ENCODE assay signal across 9 cellular contexts in genomic region chr1:202643397-202644218, GRCh38.
DNase-seq lines count a peak whose midpoint lies in the region; ATAC-seq, FAIRE-seq and TF ChIP-seq lines count a peak whose summit lies in the region.
"Had no signal": no experiment of that assay in that cellular context is flagged by ENCODE, and none has a peak within 500 bp of the region (broad histone marks: within the 10 kb centered on the region; RNA-seq: fewer than 3 reads in every experiment).

No MANE protein-coding gene starts in this region.

- POLR2A ChIA-PET in H1 (lab: Charles Lee; ENCODE audit: partially characterized antibody) = interaction anchor here (0.7 to 1.3 kb wide), 4 partner anchors 49 to 279 kb away, joined by 3 read pairs; no protein-coding TSS in a partner anchor

- CTCF ChIA-PET in Calu3 (lab: Charles Lee) (interaction anchor here (0.8 to 1.2 kb wide), 2 partner anchors 14 to 16 kb away, joined by 3 read pairs; no protein-coding TSS in a partner anchor), H1 (lab: Charles Lee; ENCODE audit: partially characterized antibody) (interaction anchor here (0.6 to 11.9 kb wide), 6 partner anchors 11 to 525 kb away, joined by 3 to 122 read pairs (median 4); no protein-coding TSS in a partner anchor)

- H3K9me3 ChIP-seq in H1 (ENCODE audit: insufficient read depth in 2 of 2, low read depth in 1 of 2, low read length in 1 of 2) (no peaks in the 10 kb centered on the region), osteoblast (ENCODE audit: low read depth, low read length) (no peaks in the 10 kb centered on the region)
- H3K9me3 ChIP-seq: neutrophil had no signal

- BruUV-seq in Calu3 (replicated peaks; lab: Mats Ljungman, UMichigan) = no TSS peak

- H3K27me3 Mint-ChIP-seq in Calu3 (ENCODE audit: unreplicated experiment) = peaks cover 98% of the 10 kb centered on the region

- H3K23me2 ChIP-seq in H1 (ENCODE audit: low read depth, low read length) = peaks cover 19% of the 10 kb centered on the region

- H2BK120ac ChIP-seq in H1 (replicated peaks; ENCODE audit: low read depth, low read length) = no peak overlapping the region

- H3K4me1 Mint-ChIP-seq in Calu3 (ENCODE audit: low read depth, unreplicated experiment) = peaks cover 14% of the 10 kb centered on the region

- H4K20me1 ChIP-seq in H1 (replicated peaks in 1 of 2; ENCODE audit: control insufficient read depth in 1 of 2, insufficient read depth in 2 of 2, low read length in 2 of 2) (peaks cover 0 to 3% of the 10 kb centered on the region in 2 experiments), osteoblast (ENCODE audit: insufficient read depth, low read length) (no peaks in the 10 kb centered on the region)

- no peak for TF ChIP-seq CTCF in Calu3 (IDR thresholded peaks at IDR 0.05; ENCODE audit: unreplicated experiment)
- no peak for TF ChIP-seq CTCF in H1 (IDR thresholded peaks at IDR 0.05; ENCODE audit: control extremely low read depth in 1 of 3, insufficient read depth in 1 of 3, low read depth in 1 of 3, low read length in 3 of 3)
- TF ChIP-seq CTCF in osteoblast (IDR thresholded peaks at IDR 0.05; ENCODE audit: extremely low read depth, low read depth, low read length) = no peak

- H4K5ac ChIP-seq in H1 (ENCODE audit: insufficient read length, low read depth, low read length) = no peak overlapping the region

- no peaks in the 10 kb centered on the region for H3K79me1 ChIP-seq in H1 (ENCODE audit: low read depth, low read length)

- H2BK12ac ChIP-seq in H1 (ENCODE audit: low read depth, low read length) = 0 out of 2 replicates have a peak overlapping the region, but pooled peaks have one; percentile 50

- no peak overlapping the region; a peak in 1 of 7 replicates for H3K9ac ChIP-seq in H1 (replicated peaks in 1 of 4; ENCODE audit: extremely low read depth in 1 of 4, low read depth in 3 of 4, low read length in 3 of 4)

- H3K56ac ChIP-seq in H1 (replicated peaks; ENCODE audit: insufficient read length, low read depth, low read length) = no peak overlapping the region

- no peaks in the 10 kb centered on the region for H3K36me3 Mint-ChIP-seq in Calu3 (ENCODE audit: insufficient read depth, unreplicated experiment)

- no peak overlapping the region for H2AK5ac ChIP-seq in H1 (ENCODE audit: low read depth, low read length)

- H3K36me3 ChIP-seq in H1 (ENCODE audit: control insufficient read depth in 2 of 4, insufficient read depth in 4 of 4, low read length in 3 of 4) (no peaks in the 10 kb centered on the region), osteoblast (ENCODE audit: insufficient read depth, low read length) (no peaks in the 10 kb centered on the region)
- H3K36me3 ChIP-seq: neutrophil had no signal

- H3K4me1 ChIP-seq in H1 (replicated peaks in 1 of 4; ENCODE audit: control insufficient read depth in 3 of 4, insufficient read depth in 4 of 4, low read length in 3 of 4) = peaks cover 3 to 25% (median 12%) of the 10 kb centered on the region in 4 experiments
- H3K4me1 ChIP-seq in osteoblast (ENCODE audit: insufficient read depth, low read length) = no peaks in the 10 kb centered on the region

- H3K27me3 ChIP-seq in H1 (replicated peaks in 1 of 4; ENCODE audit: control insufficient read depth in 3 of 4, extremely low read depth in 1 of 4, insufficient read depth in 3 of 4, low read length in 3 of 4) (peaks cover 0 to 31% (median 30%) of the 10 kb centered on the region in 4 experiments; a peak in 5 of 7 replicates), osteoblast (ENCODE audit: insufficient read depth, low read length) (peaks cover 74% of the 10 kb centered on the region)

- no peak for FAIRE-seq in H1 (lab: Jason Lieb, UNC)

- H3K27ac ChIP-seq in H1 (ENCODE audit: low read depth, low read length) (no peak overlapping the region), osteoblast (ENCODE audit: low read depth, low read length) (no peak overlapping the region)
- H3K27ac ChIP-seq: neutrophil had no signal

- H4K91ac ChIP-seq in H1 (replicated peaks; ENCODE audit: insufficient read length, low read length) = no peak overlapping the region

- H3K4ac ChIP-seq in H1 (replicated peaks; ENCODE audit: insufficient read length, low read depth, low read length) = no peak overlapping the region

- no peak for TF ChIP-seq EP300 in H1 (IDR thresholded peaks at IDR 0.05; ENCODE audit: borderline replicate concordance in 1 of 2, low read depth in 2 of 2, low read length in 2 of 2)

- H3K4me2 ChIP-seq in H1 (ENCODE audit: insufficient read depth in 1 of 2, low read depth in 2 of 2, low read length in 2 of 2) = peak overlapping the region; percentile 91 to 96
- no peak overlapping the region for H3K4me2 ChIP-seq in osteoblast (ENCODE audit: insufficient read depth, low read length)

- no peak overlapping the region for H3K14ac ChIP-seq in H1 (ENCODE audit: insufficient read length)

- no peak overlapping the region for H4K8ac ChIP-seq in H1 (ENCODE audit: extremely low read depth, insufficient read depth, low read length)

- no peak overlapping the region for H3K23ac ChIP-seq in H1 (ENCODE audit: insufficient read length)

- H3K9me3 Mint-ChIP-seq in Calu3 (ENCODE audit: low read depth, unreplicated experiment) = no peaks in the 10 kb centered on the region

- H3K27ac Mint-ChIP-seq in Calu3 (ENCODE audit: unreplicated experiment) = no peak overlapping the region

- no peaks in the 10 kb centered on the region for H3K79me2 ChIP-seq in H1 (ENCODE audit: control insufficient read depth in 1 of 2, insufficient read depth in 2 of 2, low read length in 2 of 2)
- H3K79me2 ChIP-seq in osteoblast (ENCODE audit: insufficient read depth, low read length) = no peaks in the 10 kb centered on the region

- peak overlapping the region; percentile 83; the same call in 1 of the 2 replicates for H3K18ac ChIP-seq in H1 (ENCODE audit: extremely low read depth, low read length)

- DNase-seq in Calu3 (no peak), NCI-H146 (lab: John Stamatoyannopoulos, UW) (peak; percentile 46), H1 (ENCODE audit: low read depth in 1 of 2, low spot score in 2 of 2) (peak in 1 of 2 experiments; percentile 80), osteoblast (ENCODE audit: insufficient read length, low spot score, missing footprints) (peak; percentile 73), OCI-M2 (lab: John Stamatoyannopoulos, UW; ENCODE audit: unreplicated experiment) (no peak), islet precursor cell (no peak)

- no peak for TF ChIP-seq RAD21 in H1 (IDR thresholded peaks at IDR 0.05 in 1 of 2, conservative IDR thresholded peaks at IDR 0.05 in 1 of 2; ENCODE audit: low read depth in 2 of 2, low read length in 2 of 2)

- intact Hi-C loops in Calu3 (cut with micrococcal nuclease; ENCODE audit: unreplicated experiment) = no loop called here

- no peak overlapping the region; the same call in 1 of the 2 replicates for H2BK15ac ChIP-seq in H1 (ENCODE audit: low read length)

- no peak overlapping the region for H2BK20ac ChIP-seq in H1 (ENCODE audit: low read length)

- no peak overlapping the region; the same call in 1 of the 2 replicates for H2BK5ac ChIP-seq in H1 (ENCODE audit: low read depth, low read length)

- ATAC-seq in GM18511 (IDR thresholded peaks at IDR 0.05; ENCODE audit: unreplicated experiment) (no peak), GM19455 (IDR thresholded peaks at IDR 0.05; ENCODE audit: unreplicated experiment) (no peak)

- no peak for TF ChIP-seq POLR2A in H1 (IDR thresholded peaks at IDR 0.05; ENCODE audit: control extremely low read depth in 1 of 2, low read depth in 2 of 2, low read length in 2 of 2)

- H2AFZ ChIP-seq in H1 (ENCODE audit: low read length) (no peak overlapping the region; the same call in 1 of the 2 replicates), osteoblast (ENCODE audit: low read length) (no peak overlapping the region)

- H3K4me3 ChIP-seq in H1 (ENCODE audit: extremely low read depth in 1 of 4, insufficient read depth in 2 of 4, low read depth in 3 of 4, low read length in 4 of 4) = peak overlapping the region; percentile 51 to 87 (median 75)
- H3K4me3 ChIP-seq in osteoblast (ENCODE audit: insufficient read depth, low read length) = no peak overlapping the region

- peak overlapping the region; percentile 68 for H3K4me3 Mint-ChIP-seq in Calu3 (ENCODE audit: low read depth, unreplicated experiment)

- WGBS in H1 (ENCODE audit: extremely low coverage in 1 of 2, insufficient coverage in 1 of 2, insufficient read length in 1 of 2, insufficient replicate concordance in 2 of 2, low coverage in 1 of 2, low lambda C conversion rate in 2 of 2, missing lambda C conversion rate in 1 of 2), 2 experiments = 3% methylated on average over 12 of the region's 55 CpGs; no CpG with 5 or more reads in 1 of the 2 experiments

TF ChIP-seq in H1, 55 proteins besides CTCF, POLR2A, EP300 and RAD21 (continues in another document):
- TF ChIP-seq SUZ12 (IDR thresholded peaks at IDR 0.05; ENCODE audit: low read length) (no peak), TEAD4 (IDR thresholded peaks at IDR 0.05; ENCODE audit: low read depth, low read length) (no peak), KDM5A (IDR thresholded peaks at IDR 0.05; ENCODE audit: low read length) (no peak), USF2 (IDR thresholded peaks at IDR 0.05; ENCODE audit: low read length) (no peak), HDAC6 (IDR thresholded peaks at IDR 0.05; ENCODE audit: low read depth, low read length) (no peak), CHD2 (IDR thresholded peaks at IDR 0.05; ENCODE audit: low read length) (no peak), POU5F1 (IDR thresholded peaks at IDR 0.05; ENCODE audit: low read depth, low read length) (no peak), SP4 (IDR thresholded peaks at IDR 0.05; ENCODE audit: low read length) (no peak), RBBP5 (IDR thresholded peaks at IDR 0.05; ENCODE audit: borderline replicate concordance, low read depth, low read length) (peak; percentile 72), ATF2 (IDR thresholded peaks at IDR 0.05; ENCODE audit: low read length) (no peak), EZH2 (IDR thresholded peaks at IDR 0.05; ENCODE audit: low read depth, low read length, severe bottlenecking) (peak; percentile 26)

Comparison
In these comparisons a context has a peak if more than half of its experiments do, and no peak if none do; other contexts are left out.
1. DNase-seq: peak in NCI-H146 (single experiment) and osteoblast (single experiment); none in Calu3 (single experiment), OCI-M2 (single experiment) and islet precursor cell (single experiment).